8 cellular contexts compared by ENCODE assay signal in the genomic region with DNA sequence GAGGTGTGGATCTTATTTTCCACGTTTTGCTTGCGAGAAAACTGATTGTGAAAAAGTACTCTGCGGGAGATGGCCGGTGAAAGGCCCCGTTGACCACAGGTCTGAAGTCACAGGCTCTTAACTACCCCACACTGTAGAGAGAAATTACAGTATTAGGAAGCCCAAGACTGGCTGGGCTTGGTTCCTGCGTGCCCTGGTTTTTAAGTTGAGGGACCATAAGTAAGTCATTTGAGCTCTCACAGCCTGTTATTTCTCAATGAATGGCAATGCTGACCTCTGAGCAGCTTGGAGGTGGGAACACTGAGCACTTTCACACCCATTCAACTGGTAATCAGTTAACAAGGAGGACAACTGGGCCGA. TPM values are rescaled to one million over a fixed set of nuclear protein-coding genes. Genes with fewer than 3 reads are reported as not detected.
DNase-seq lines count a peak whose midpoint lies in the region; ATAC-seq and TF ChIP-seq lines count a peak whose summit lies in the region.

No MANE protein-coding gene starts in this region.

- intact Hi-C loops in gastrocnemius medialis (cut with DNase I; ENCODE audit: low total_unique reads): no loop called here

- H3K9me3 ChIP-seq in gastrocnemius medialis: no peaks in the 10 kb centered on the region

- no peak for TF ChIP-seq POLR2A in gastrocnemius medialis (IDR thresholded peaks at IDR 0.05)

- H3K36me3 ChIP-seq in gastrocnemius medialis: no peaks in the 10 kb centered on the region

- DNase-seq in epithelial cell of proximal tubule (ENCODE audit: low read depth) (peak; percentile 22), gastrocnemius medialis (no peak), HUDEP-2 (lab: John Stamatoyannopoulos, UW; ENCODE audit: unreplicated experiment in 76 of 76) (no peak), NCI-H128 (lab: John Stamatoyannopoulos, UW; ENCODE audit: unreplicated experiment) (no peak)
- no peak for DNase-seq in stimulated activated naive CD4-positive, alpha-beta T cell (lab: John Stamatoyannopoulos, UW)

- in situ Hi-C loops in gastrocnemius medialis (cut with MboI; ENCODE audit: low sequenced_read_pairs in 4 of 4): no loop called here

- no peak overlapping the region for H3K27ac ChIP-seq in gastrocnemius medialis

- peaks cover 4 to 10% of the 10 kb centered on the region in 2 donors for H3K4me1 ChIP-seq in gastrocnemius medialis

- H3K27me3 ChIP-seq in gastrocnemius medialis: no peaks in the 10 kb centered on the region

- no peak for TF ChIP-seq CTCF in epithelial cell of proximal tubule (conservative IDR thresholded peaks at IDR 0.05; ENCODE audit: low read depth, low read length)
- TF ChIP-seq CTCF in gastrocnemius medialis (IDR thresholded peaks at IDR 0.05 in 4 of 5, conservative IDR thresholded peaks at IDR 0.05 in 1 of 5): no peak

- H3K4me3 ChIP-seq in epithelial cell of proximal tubule (ENCODE audit: low read depth, low read length) (peak overlapping the region; percentile 68), gastrocnemius medialis (peak overlapping the region; percentile 44 to 59 (median 49))

- ATAC-seq in GM19463 (IDR thresholded peaks at IDR 0.05; ENCODE audit: unreplicated experiment) (peak; percentile 18), HG03460 (IDR thresholded peaks at IDR 0.05; ENCODE audit: unreplicated experiment) (peak; percentile 18), gastrocnemius medialis (no peak), GM21529 (IDR thresholded peaks at IDR 0.05; ENCODE audit: unreplicated experiment) (no peak)

RNA-seq across cellular contexts. Expression of a gene that starts 0.4 kb away (rescaled TPM):
- 9.6 and 10.5 TPM in 2 replicates for total RNA-seq in epithelial cell of proximal tubule
- under 1 TPM in 1 of 4 donors, not detected in 3; 0.27 TPM for total RNA-seq in gastrocnemius medialis

Comparison
In these comparisons a context has a peak if more than half of its experiments do, and no peak if none do; other contexts are left out.
1. ATAC-seq: peak in GM19463 (single experiment) and HG03460 (single experiment); none in gastrocnemius medialis (0 of 2) and GM21529 (single experiment).